ENCODE assay signal across 16 cellular contexts in genomic region chr19:4406626-4407025, GRCh38. TPM values are rescaled to one million over a fixed set of nuclear protein-coding genes. Genes with fewer than 3 reads are reported as not detected.
DNase-seq lines count a peak whose midpoint lies in the region; ATAC-seq and TF ChIP-seq lines count a peak whose summit lies in the region.
"Had no signal": no experiment of that assay in that cellular context is flagged by ENCODE, and none has a peak within 500 bp of the region (broad histone marks: within the 10 kb centered on the region; RNA-seq: fewer than 3 reads in every experiment).

No MANE protein-coding gene starts in this region.

- no peak for TF ChIP-seq CTCF in endodermal cell (conservative IDR thresholded peaks at IDR 0.05)

- peak overlapping the region; percentile 46 for H3K27ac Mint-ChIP-seq in activated CD4-positive, alpha-beta T cell treated with anti-CD3 and anti-CD28 coated beads, Interleukin-2, amount 10 ng/mL, durations not matched to agents 7 days and 5 days
- H3K27ac Mint-ChIP-seq in activated CD4-positive, alpha-beta T cell treated with anti-CD3 and anti-CD28 coated beads, Interleukin-2, amount 10 ng/mL, durations not matched to agents 24 days and 14 days: no peak overlapping the region
- peak overlapping the region; percentile 26 for H3K27ac Mint-ChIP-seq in endodermal cell
- H3K27ac Mint-ChIP-seq: CD8-positive, alpha-beta memory T cell had no signal

- no peak overlapping the region for H3K27ac ChIP-seq in endodermal cell (ENCODE audit: low read depth, low read length)

- no peaks in the 10 kb centered on the region for H3K9me3 Mint-ChIP-seq in activated CD4-positive, alpha-beta T cell treated with anti-CD3 and anti-CD28 coated beads, Interleukin-2, amount 10 ng/mL, durations not matched to agents 7 days and 5 days
- no peaks in the 10 kb centered on the region for H3K9me3 Mint-ChIP-seq in activated CD4-positive, alpha-beta T cell treated with anti-CD3 and anti-CD28 coated beads, Interleukin-2, amount 10 ng/mL, durations not matched to agents 24 days and 14 days
- no peaks in the 10 kb centered on the region for H3K9me3 Mint-ChIP-seq in endodermal cell
- H3K9me3 Mint-ChIP-seq: CD8-positive, alpha-beta memory T cell; IgD-negative memory B cell had no signal

- CTCF ChIA-PET in activated CD4-positive, alpha-beta T cell treated with anti-CD3 and anti-CD28 coated beads, Interleukin-2, amount 10 ng/mL, durations not matched to agents 7 days and 5 days (lab: Charles Lee): no interaction called here

- peaks cover 34% of the 10 kb centered on the region for H3K4me1 Mint-ChIP-seq in activated CD4-positive, alpha-beta T cell treated with anti-CD3 and anti-CD28 coated beads, Interleukin-2, amount 10 ng/mL, durations not matched to agents 7 days and 5 days
- H3K4me1 Mint-ChIP-seq in activated CD4-positive, alpha-beta T cell treated with anti-CD3 and anti-CD28 coated beads, Interleukin-2, amount 10 ng/mL, durations not matched to agents 24 days and 14 days: peaks cover 25% of the 10 kb centered on the region
- H3K4me1 Mint-ChIP-seq in endodermal cell: peaks cover 32% of the 10 kb centered on the region

- no peak overlapping the region for H3K4me3 Mint-ChIP-seq in activated CD4-positive, alpha-beta T cell treated with anti-CD3 and anti-CD28 coated beads, Interleukin-2, amount 10 ng/mL, durations not matched to agents 7 days and 5 days
- no peak overlapping the region for H3K4me3 Mint-ChIP-seq in activated CD4-positive, alpha-beta T cell treated with anti-CD3 and anti-CD28 coated beads, Interleukin-2, amount 10 ng/mL, durations not matched to agents 24 days and 14 days
- no peak overlapping the region for H3K4me3 Mint-ChIP-seq in endodermal cell
- H3K4me3 Mint-ChIP-seq: CD8-positive, alpha-beta memory T cell had no signal

- H3K36me3 Mint-ChIP-seq in activated CD4-positive, alpha-beta T cell treated with anti-CD3 and anti-CD28 coated beads, Interleukin-2, amount 10 ng/mL, durations not matched to agents 7 days and 5 days (ENCODE audit: low read depth): peaks cover 33% of the 10 kb centered on the region
- H3K36me3 Mint-ChIP-seq in activated CD4-positive, alpha-beta T cell treated with anti-CD3 and anti-CD28 coated beads, Interleukin-2, amount 10 ng/mL, durations not matched to agents 24 days and 14 days (ENCODE audit: low read depth): peaks cover 41% of the 10 kb centered on the region
- peaks cover 44% of the 10 kb centered on the region for H3K36me3 Mint-ChIP-seq in endodermal cell (ENCODE audit: low read depth)

- POLR2A ChIA-PET in activated CD4-positive, alpha-beta T cell treated with anti-CD3 and anti-CD28 coated beads, Interleukin-2, amount 10 ng/mL, durations not matched to agents 7 days and 5 days (lab: Charles Lee): no interaction called here

- intact Hi-C loops in activated CD4-positive, alpha-beta T cell treated with anti-CD3 and anti-CD28 coated beads, Interleukin-2, amount 10 ng/mL, durations not matched to agents 24 days and 14 days (cut with micrococcal nuclease): no loop called here

- no peak for DNase-seq in activated CD4-positive, alpha-beta T cell treated with anti-CD3 and anti-CD28 coated beads, Interleukin-2, amount 10 ng/mL, durations not matched to agents 7 days and 5 days
- no peak for DNase-seq in activated CD4-positive, alpha-beta T cell treated with anti-CD3 and anti-CD28 coated beads, Interleukin-2, amount 10 ng/mL, durations not matched to agents 24 days and 14 days
- no peak for DNase-seq in NT2/D1 (ENCODE audit: low read depth, low spot score)
- peak; percentile 44 for DNase-seq in endodermal cell
- DNase-seq in T1000 (lab: John Stamatoyannopoulos, UW): no peak
- no peak for DNase-seq in DMS79 treated with DMSO at 0.1 percent for 48 hours (lab: John Stamatoyannopoulos, UW)
- DNase-seq: 8988T; AML-193; Caco-2; CD8-positive, alpha-beta memory T cell; GF-D8; KG1 had no signal

- WGBS in endodermal cell (ENCODE audit: insufficient coverage in 1 of 2, insufficient read length in 1 of 2), 2 experiments: 91 to 94% methylated on average over 3 to 7 of the region's 7 CpGs

- H3K9me3 ChIP-seq in NT2/D1 (ENCODE audit: insufficient read depth, low read length) (no peaks in the 10 kb centered on the region), endodermal cell (ENCODE audit: control insufficient read depth, low read length) (no peaks in the 10 kb centered on the region)
- H3K9me3 ChIP-seq: BLaER1, Caco-2, HAP-1 had no signal

- no peaks in the 10 kb centered on the region for H3K27me3 ChIP-seq in NT2/D1 (ENCODE audit: insufficient read depth, insufficient read length)
- no peaks in the 10 kb centered on the region for H3K27me3 ChIP-seq in endodermal cell (ENCODE audit: control insufficient read depth, insufficient read depth, low read length, poor library complexity, severe bottlenecking)
- H3K27me3 ChIP-seq: BLaER1 had no signal

- no peak for ATAC-seq in GM18498 (IDR thresholded peaks at IDR 0.05; ENCODE audit: unreplicated experiment)

- H3K9ac ChIP-seq in NT2/D1 (ENCODE audit: insufficient read length, low read depth): peak overlapping the region; percentile 3
- no peak overlapping the region for H3K9ac ChIP-seq in endodermal cell (ENCODE audit: extremely low read depth, low read length, poor library complexity, severe bottlenecking)

- peaks cover 12% of the 10 kb centered on the region for H3K4me1 ChIP-seq in NT2/D1 (ENCODE audit: insufficient read depth, insufficient read length)
- no peaks in the 10 kb centered on the region for H3K4me1 ChIP-seq in endodermal cell (ENCODE audit: control insufficient read depth, insufficient read depth, low read length)
- H3K4me1 ChIP-seq: Caco-2 had no signal

- H3K36me3 ChIP-seq in NT2/D1 (ENCODE audit: insufficient read depth, insufficient read length, low read length) (peaks cover 59% of the 10 kb centered on the region), endodermal cell (ENCODE audit: control insufficient read depth, insufficient read depth, low read length) (peaks cover 43% of the 10 kb centered on the region)

- H3K27me3 Mint-ChIP-seq in activated CD4-positive, alpha-beta T cell treated with anti-CD3 and anti-CD28 coated beads, Interleukin-2, amount 10 ng/mL, durations not matched to agents 7 days and 5 days: no peaks in the 10 kb centered on the region
- H3K27me3 Mint-ChIP-seq in activated CD4-positive, alpha-beta T cell treated with anti-CD3 and anti-CD28 coated beads, Interleukin-2, amount 10 ng/mL, durations not matched to agents 24 days and 14 days: no peaks in the 10 kb centered on the region
- no peaks in the 10 kb centered on the region for H3K27me3 Mint-ChIP-seq in endodermal cell (ENCODE audit: insufficient read depth)
- H3K27me3 Mint-ChIP-seq: CD8-positive, alpha-beta memory T cell; IgD-negative memory B cell had no signal

- H3K4me3 ChIP-seq in NT2/D1 (ENCODE audit: insufficient read length, low read depth) (no peak overlapping the region), endodermal cell (ENCODE audit: low read length) (no peak overlapping the region)
- H3K4me3 ChIP-seq: BLaER1, HAP-1 had no signal

RNA-seq across cellular contexts. Expression of gene CHAF1A, which starts 4.2 kb away (rescaled TPM):
- total RNA-seq in activated CD4-positive, alpha-beta T cell treated with anti-CD3 and anti-CD28 coated beads, Interleukin-2, amount 10 ng/mL, durations not matched to agents 7 days and 5 days: 10 to 100 TPM; 77.1 to 83.7 TPM
- total RNA-seq in activated CD4-positive, alpha-beta T cell treated with anti-CD3 and anti-CD28 coated beads, Interleukin-2, amount 10 ng/mL, durations not matched to agents 24 days and 14 days: 99.4 and 103 TPM in 2 replicates
- total RNA-seq in endodermal cell: 10 to 100 TPM; 70.7 to 76.9 TPM
- 48.1 TPM for polyA plus RNA-seq in endodermal cell (2013, experiment 1 of 2)
- polyA plus RNA-seq in endodermal cell (2013, experiment 2 of 2): 46.4 TPM

RNA-seq across cellular contexts. Expression of gene SH3GL1, which starts 6.3 kb away (rescaled TPM):
- total RNA-seq in activated CD4-positive, alpha-beta T cell treated with anti-CD3 and anti-CD28 coated beads, Interleukin-2, amount 10 ng/mL, durations not matched to agents 7 days and 5 days: 10 to 100 TPM; 67.7 to 68.2 TPM
- total RNA-seq in activated CD4-positive, alpha-beta T cell treated with anti-CD3 and anti-CD28 coated beads, Interleukin-2, amount 10 ng/mL, durations not matched to agents 24 days and 14 days: 53.8 and 56.8 TPM in 2 replicates
- total RNA-seq in endodermal cell: 10 to 100 TPM; 76.8 to 77.0 TPM
- polyA plus RNA-seq in endodermal cell (2013, experiment 1 of 2): 76.9 TPM
- 77.1 TPM for polyA plus RNA-seq in endodermal cell (2013, experiment 2 of 2)

RNA-seq across cellular contexts. Expression of gene UBXN6, which starts 51.0 kb away (rescaled TPM):
- 10 to 100 TPM; 36.2 to 44.6 TPM for total RNA-seq in activated CD4-positive, alpha-beta T cell treated with anti-CD3 and anti-CD28 coated beads, Interleukin-2, amount 10 ng/mL, durations not matched to agents 7 days and 5 days
- 41.2 and 47.2 TPM in 2 replicates for total RNA-seq in activated CD4-positive, alpha-beta T cell treated with anti-CD3 and anti-CD28 coated beads, Interleukin-2, amount 10 ng/mL, durations not matched to agents 24 days and 14 days
- 10 to 100 TPM; 31.2 to 36.9 TPM for total RNA-seq in endodermal cell
- 37.4 TPM for polyA plus RNA-seq in endodermal cell (2013, experiment 1 of 2)
- polyA plus RNA-seq in endodermal cell (2013, experiment 2 of 2): 37.1 TPM
